ENCODE assay signal across 9 cellular contexts in the genomic region with DNA sequence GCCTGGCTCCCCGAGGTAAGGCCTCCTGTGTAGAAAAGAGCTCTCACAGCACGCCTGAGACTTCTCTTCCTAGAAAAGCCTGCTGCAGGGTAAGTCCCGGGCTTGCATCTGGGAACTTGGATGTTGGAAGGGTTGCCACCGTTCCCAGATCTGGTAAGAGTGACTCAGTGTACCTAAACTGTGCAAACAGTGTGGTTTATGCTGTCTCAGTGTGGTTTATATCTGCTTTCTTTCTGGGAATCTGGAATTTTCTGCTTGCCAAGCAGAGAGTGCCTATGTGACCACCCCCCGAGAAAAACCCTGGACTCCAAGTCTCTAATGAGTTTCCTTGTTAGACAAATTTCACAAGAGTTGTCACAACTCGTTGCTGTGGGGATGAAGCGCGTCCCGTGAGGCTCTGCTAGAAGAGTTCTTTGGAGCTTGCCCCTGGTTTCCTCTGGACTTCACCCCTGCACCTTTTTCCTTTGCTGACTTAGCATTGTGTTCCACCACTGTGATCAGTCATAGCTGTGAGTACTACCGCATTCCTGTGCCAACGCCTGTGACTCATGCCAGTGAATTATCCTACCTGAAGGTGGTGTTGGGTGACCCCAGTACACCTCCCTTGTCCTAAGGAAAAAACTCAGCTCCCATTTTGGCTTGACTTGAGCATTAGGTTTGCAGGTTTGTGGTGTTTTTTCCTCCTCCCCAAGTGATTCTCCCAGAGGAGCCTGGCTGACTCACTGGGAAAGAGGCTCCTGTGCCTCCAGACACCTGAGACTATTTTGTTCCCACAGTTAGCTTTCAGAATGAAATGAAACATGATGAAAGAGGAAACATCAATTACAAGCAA. TPM values are rescaled to one million over a fixed set of nuclear protein-coding genes. Genes with fewer than 3 reads are reported as not detected.
DNase-seq lines count a peak whose midpoint lies in the region; ATAC-seq, FAIRE-seq and TF ChIP-seq lines count a peak whose summit lies in the region.
"Had no signal": no experiment of that assay in that cellular context is flagged by ENCODE, and none has a peak within 500 bp of the region (broad histone marks: within the 10 kb centered on the region; RNA-seq: fewer than 3 reads in every experiment).

No MANE protein-coding gene starts in this region.

- no peak overlapping the region for H3K4me3 Mint-ChIP-seq in activated CD4-positive, alpha-beta T cell treated with anti-CD3 and anti-CD28 coated beads for 36 hours

- POLR2A ChIA-PET in activated CD4-positive, alpha-beta T cell treated with anti-CD3 and anti-CD28 coated beads for 36 hours (lab: Charles Lee), result no interaction called here

- no peaks in the 10 kb centered on the region for H3K9me3 Mint-ChIP-seq in activated CD4-positive, alpha-beta T cell treated with anti-CD3 and anti-CD28 coated beads for 36 hours (ENCODE audit: low read depth)

- no peak overlapping the region for H3K4me2 ChIP-seq in Karpas-422 (ENCODE audit: low read depth, low read length, poor library complexity, severe bottlenecking)

- no peak for FAIRE-seq in pancreas (lab: Jason Lieb, UNC)

- H3K36me3 ChIP-seq in Karpas-422 (ENCODE audit: insufficient read depth, low read length) (no peaks in the 10 kb centered on the region), pancreas (no peaks in the 10 kb centered on the region), testis (ENCODE audit: low read depth, missing control alignments) (no peaks in the 10 kb centered on the region)

- TF ChIP-seq CTCF in dorsolateral prefrontal cortex (IDR thresholded peaks at IDR 0.05 in 54 of 56, conservative IDR thresholded peaks at IDR 0.05 in 2 of 56; ENCODE audit: low read depth in 1 of 56, partially characterized antibody in 56 of 56) (no peak), pancreas (IDR thresholded peaks at IDR 0.05) (no peak), testis (IDR thresholded peaks at IDR 0.05) (no peak)

- ATAC-seq in activated CD4-positive, alpha-beta T cell treated with anti-CD3 and anti-CD28 coated beads for 36 hours, result peak; percentile 59
- peak; percentile 72 to 82 (median 80) for ATAC-seq in pancreas

- H3K4me3 ChIP-seq in Karpas-422 (ENCODE audit: low read length) (no peak overlapping the region), dorsolateral prefrontal cortex (peak overlapping the region in 15 of 59 donors; percentile 5 to 46 (median 25)), pancreas (no peak overlapping the region), testis (no peak overlapping the region)

- H3K9me2 ChIP-seq in Karpas-422 (replicated peaks; ENCODE audit: insufficient read depth, low read length), result no peaks in the 10 kb centered on the region

- 60 to 63% methylated on average over 11 of the region's 11 CpGs for WGBS in pancreas, 2 donors
- WGBS in testis, 2 donors, result 82 to 87% methylated on average over 10 to 11 of the region's 11 CpGs

- no peaks in the 10 kb centered on the region for H3K9me3 ChIP-seq in Karpas-422 (ENCODE audit: low read length)
- no peaks in the 10 kb centered on the region for H3K9me3 ChIP-seq in pancreas
- no peaks in the 10 kb centered on the region for H3K9me3 ChIP-seq in testis

- peak overlapping the region; percentile 53; the same call in 1 of the 2 replicates for H2AFZ ChIP-seq in Karpas-422 (ENCODE audit: low read length)

- H4K20me1 ChIP-seq in Karpas-422 (ENCODE audit: insufficient read depth, low read depth, low read length), result no peaks in the 10 kb centered on the region

- H3K4me1 ChIP-seq in Karpas-422 (ENCODE audit: low read length) (peaks cover 22% of the 10 kb centered on the region), pancreas (peaks cover 0 to 16% (median 6%) of the 10 kb centered on the region in 3 donors), testis (no peaks in the 10 kb centered on the region)

- no peak for TF ChIP-seq POLR2A in testis (IDR thresholded peaks at IDR 0.05)

- no peaks in the 10 kb centered on the region for H3K36me3 Mint-ChIP-seq in activated CD4-positive, alpha-beta T cell treated with anti-CD3 and anti-CD28 coated beads for 36 hours (ENCODE audit: low read depth)

- H3K9ac ChIP-seq in Karpas-422 (ENCODE audit: low read length), result no peak overlapping the region

- H3K27me3 ChIP-seq in Karpas-422 (ENCODE audit: low read length), result no peaks in the 10 kb centered on the region
- H3K27me3 ChIP-seq in dorsolateral prefrontal cortex, result no peaks in the 10 kb centered on the region
- H3K27me3 ChIP-seq in pancreas, result no peaks in the 10 kb centered on the region
- H3K27me3 ChIP-seq in testis, result no peaks in the 10 kb centered on the region

- peak overlapping the region; percentile 49 for H3K27ac Mint-ChIP-seq in activated CD4-positive, alpha-beta T cell treated with anti-CD3 and anti-CD28 coated beads for 36 hours

- H3K27ac ChIP-seq in Karpas-422 (ENCODE audit: low read length), result no peak overlapping the region
- peak overlapping the region in 49 of 59 donors; percentile 8 to 81 (median 60) for H3K27ac ChIP-seq in dorsolateral prefrontal cortex
- H3K27ac ChIP-seq in pancreas, result peak overlapping the region; percentile 40 to 80 (median 78)
- peak overlapping the region in 1 of 2 donors; percentile 52 for H3K27ac ChIP-seq in testis

- peak; percentile 47 for DNase-seq in activated CD4-positive, alpha-beta T cell treated with anti-CD3 and anti-CD28 coated beads for 36 hours
- no peak for DNase-seq in activated CD4-positive, alpha-beta T cell treated with anti-CD3 and anti-CD28 coated beads for 1 hour
- DNase-seq in Karpas-422 (no peak), dorsolateral prefrontal cortex (no peak), pancreas (peak in 4 of 6 donors; percentile 38 to 72 (median 53)), RKO (ENCODE audit: low spot score) (no peak), NCI-H524 (lab: John Stamatoyannopoulos, UW) (no peak), testis (no peak)
- DNase-seq: DND-41 had no signal

- intact Hi-C loops in activated CD4-positive, alpha-beta T cell treated with anti-CD3 and anti-CD28 coated beads for 36 hours (cut with DNase I, micrococcal nuclease), result loop anchor here in 1 of 2 experiments (1.0 kb wide), 1 partner anchor 13 kb away; no protein-coding TSS in a partner anchor
- intact Hi-C loops in dorsolateral prefrontal cortex (cut with DNase I) (no loop called here), pancreas (cut with DNase I) (no loop called here), testis (cut with DNase I; ENCODE audit: low total_unique reads) (no loop called here)

- no peaks in the 10 kb centered on the region for H3K27me3 Mint-ChIP-seq in activated CD4-positive, alpha-beta T cell treated with anti-CD3 and anti-CD28 coated beads for 36 hours

- H3K79me2 ChIP-seq in Karpas-422 (ENCODE audit: low read length), result no peaks in the 10 kb centered on the region

- CTCF ChIA-PET in activated CD4-positive, alpha-beta T cell treated with anti-CD3 and anti-CD28 coated beads for 36 hours (lab: Charles Lee), result interaction anchor here (0.6 to 2.1 kb wide), 5 partner anchors 8 to 292 kb away, joined by 3 to 12 read pairs (median 4); no protein-coding TSS in a partner anchor

- peaks cover 23% of the 10 kb centered on the region for H3K4me1 Mint-ChIP-seq in activated CD4-positive, alpha-beta T cell treated with anti-CD3 and anti-CD28 coated beads for 36 hours

RNA-seq across cellular contexts. Expression of gene SLC2A9, which starts 14.5 kb away (rescaled TPM):
- under 1 TPM; 0.39 to 0.76 TPM for total RNA-seq in activated CD4-positive, alpha-beta T cell treated with anti-CD3 and anti-CD28 coated beads for 36 hours
- total RNA-seq in Karpas-422 (2014; rRNA removed; shearing (Covaris generic); ENCODE audit: low replicate concordance), result 0.71 and 0.72 TPM in 2 replicates
- total RNA-seq in dorsolateral prefrontal cortex (10 to 100 TPM in 2 of 120 experiments, 1 to 10 TPM in 118; 1.4 to 11.1 (median 3.6) TPM), pancreas (1 to 10 TPM; 1.2 to 5.7 (median 2.6) TPM), testis (1 to 10 TPM; 6.8 to 7.5 TPM)
- polyA plus RNA-seq in pancreas (1 to 10 TPM; 1.9 to 2.2 TPM), testis (ENCODE audit: insufficient read depth, low read depth, low replicate concordance) (6.3 TPM)

Comparison
In these comparisons a context has a peak if more than half of its experiments do, and no peak if none do; other contexts are left out.
1. DNase-seq: peak in activated CD4-positive, alpha-beta T cell treated with anti-CD3 and anti-CD28 coated beads for 36 hours (single experiment) and pancreas (4 of 6); none in activated CD4-positive, alpha-beta T cell treated with anti-CD3 and anti-CD28 coated beads for 1 hour (single experiment), Karpas-422 (single experiment), dorsolateral prefrontal cortex (0 of 10), RKO (single experiment), NCI-H524 (0 of 2) and testis (single experiment).